ENCODE assay signal across 12 cellular contexts in the genomic region with DNA sequence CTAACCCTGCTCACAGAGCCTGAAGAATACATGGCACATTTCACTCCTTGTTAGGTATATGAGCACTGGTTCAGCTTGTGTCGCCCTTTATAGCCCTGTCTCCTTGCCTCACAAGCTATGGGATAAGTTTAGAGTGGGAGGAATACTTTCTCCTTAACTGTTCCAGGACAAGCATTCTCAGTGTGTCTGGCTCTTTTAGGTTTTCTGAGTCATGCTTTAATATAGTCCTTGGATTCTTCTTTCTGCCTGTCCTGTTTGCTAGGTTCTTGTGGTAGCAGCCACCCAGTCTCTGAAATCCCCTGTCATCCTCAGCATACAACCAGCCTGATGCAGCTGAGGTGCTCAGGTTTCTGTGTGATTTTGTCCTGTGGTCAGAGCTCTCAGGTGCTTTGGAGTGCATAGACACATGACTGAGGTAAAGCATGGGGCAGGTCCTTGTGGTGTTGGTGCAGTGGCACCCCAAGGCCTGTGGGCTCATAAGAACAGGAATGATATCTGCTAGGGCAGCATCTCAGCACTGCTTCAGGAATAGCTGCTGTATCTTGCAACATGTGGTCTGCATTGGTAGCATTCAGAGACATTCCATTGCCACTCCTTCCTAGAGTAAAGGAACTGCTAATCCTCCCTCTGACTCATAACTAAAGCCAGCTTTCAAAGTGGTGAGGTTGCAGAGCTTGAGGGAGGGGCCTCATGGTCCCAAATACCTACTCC. TPM values are rescaled to one million over a fixed set of nuclear protein-coding genes. Genes with fewer than 3 reads are reported as not detected.
DNase-seq lines count a peak whose midpoint lies in the region; FAIRE-seq and TF ChIP-seq lines count a peak whose summit lies in the region.
"Had no signal": no experiment of that assay in that cellular context is flagged by ENCODE, and none has a peak within 500 bp of the region (broad histone marks: within the 10 kb centered on the region; RNA-seq: fewer than 3 reads in every experiment).

No MANE protein-coding gene starts in this region.

- H3K4me1 ChIP-seq in mesendoderm (ENCODE audit: control insufficient read depth, low read depth, low read length), result no peaks in the 10 kb centered on the region

- no peak overlapping the region for H3K4me2 ChIP-seq in mesendoderm (ENCODE audit: low read length)

- no peak overlapping the region for H2AK5ac ChIP-seq in mesendoderm (ENCODE audit: low read length)

- H3K27me3 ChIP-seq in bronchial epithelial cell (ENCODE audit: control insufficient read depth, insufficient read depth, low read length), result no peaks in the 10 kb centered on the region
- no peaks in the 10 kb centered on the region for H3K27me3 ChIP-seq in mesendoderm (ENCODE audit: insufficient read depth, low read length, poor library complexity)

- no peak overlapping the region for H4K5ac ChIP-seq in mesendoderm (ENCODE audit: low read length)

- H3K9ac ChIP-seq in mesendoderm (ENCODE audit: low read length), result no peak overlapping the region

- TF ChIP-seq CTCF in AG10803 (conservative IDR thresholded peaks at IDR 0.05; ENCODE audit: low read length) (0 out of 2 replicates have a peak, but pooled peaks have one; percentile 10), bronchial epithelial cell (IDR thresholded peaks at IDR 0.05; ENCODE audit: insufficient read depth, low read length, severe bottlenecking) (no peak)

- peak overlapping the region; percentile 4 for H3K27ac ChIP-seq in mesendoderm (ENCODE audit: low read depth, low read length)

- H3K79me1 ChIP-seq in mesendoderm (ENCODE audit: low read length), result no peaks in the 10 kb centered on the region

- no peak overlapping the region for H3K23ac ChIP-seq in mesendoderm (ENCODE audit: low read length)

- FAIRE-seq in HTR-8/SVneo (lab: Jason Lieb, UNC), result peak; percentile 13
- peak; percentile 100 for FAIRE-seq in bronchial epithelial cell (lab: Jason Lieb, UNC)

- no peak overlapping the region for H4K8ac ChIP-seq in mesendoderm (ENCODE audit: low read depth, low read length)

- DNase-seq in AG10803 (ENCODE audit: low read depth) (peak; percentile 89), HTR-8/SVneo (ENCODE audit: insufficient read length, low spot score) (peak; percentile 42), bronchial epithelial cell (ENCODE audit: low read depth) (peak; percentile 99), mesendoderm (peak; percentile 97), amygdala (lab: John Stamatoyannopoulos, UW) (no peak), mucosa of gallbladder (ENCODE audit: low spot score) (no peak), DMS 273 treated with DMSO at 0.1 percent for 48 hours (lab: John Stamatoyannopoulos, UW) (no peak)
- no peak for DNase-seq in stimulated activated CD4-positive, alpha-beta T cell treated with anti-CD3 and anti-CD28 coated beads, Interleukin-2, amount 100 ng/mL, for 24 hours
- DNase-seq: dermis blood vessel endothelial cell, SHP77 treated with DMSO at 0.1 percent for 48 hours had no signal

- WGBS in mesendoderm (ENCODE audit: extremely low coverage, insufficient coverage, low lambda C conversion rate), result no CpG with 5 or more reads among the region's 1 CpG

- no peaks in the 10 kb centered on the region for H3K79me2 ChIP-seq in mesendoderm (ENCODE audit: control insufficient read depth, insufficient read depth, low read length)

- H3K36me3 ChIP-seq in bronchial epithelial cell (ENCODE audit: control insufficient read depth, insufficient read depth, low read length) (no peaks in the 10 kb centered on the region), mesendoderm (ENCODE audit: control insufficient read depth, insufficient read depth, low read length) (no peaks in the 10 kb centered on the region)

- no peak overlapping the region for H2BK15ac ChIP-seq in mesendoderm (replicated peaks; ENCODE audit: low read depth)

- no peak overlapping the region for H3K56ac ChIP-seq in mesendoderm (ENCODE audit: low read length)

- peak overlapping the region; percentile 56 for H3K18ac ChIP-seq in mesendoderm (ENCODE audit: low read length)

- H3K4me3 ChIP-seq in AG10803 (ENCODE audit: low read length), result no peak overlapping the region
- no peak overlapping the region for H3K4me3 ChIP-seq in bronchial epithelial cell (ENCODE audit: low read depth, low read length)
- H3K4me3 ChIP-seq in mesendoderm (ENCODE audit: low read length), result no peak overlapping the region
- H3K4me3 ChIP-seq: lung had no signal

- H3K4ac ChIP-seq in mesendoderm (ENCODE audit: low read depth, low read length), result no peak overlapping the region

- H2BK120ac ChIP-seq in mesendoderm (ENCODE audit: low read depth, low read length), result no peak overlapping the region

- no peak overlapping the region for H2BK5ac ChIP-seq in mesendoderm (ENCODE audit: low read length)

RNA-seq across cellular contexts. Expression of a gene that starts 14.2 kb away (rescaled TPM):
- not detected in 2 replicates for total RNA-seq in bronchial epithelial cell
- polyA plus RNA-seq in mesendoderm (2013, experiment 1 of 2), result not detected
- polyA plus RNA-seq in mesendoderm (2013, experiment 2 of 2), result 0.01 TPM
- 3.9 TPM for total RNA-seq in mucosa of gallbladder
- total RNA-seq: dermis blood vessel endothelial cell, G401 had no signal

RNA-seq across cellular contexts. Expression of a gene that starts 58.2 kb away (rescaled TPM):
- total RNA-seq in bronchial epithelial cell (0.13 and 0.26 TPM in 2 replicates), mucosa of gallbladder (not detected)
- polyA plus RNA-seq in mesendoderm (2013, experiment 1 of 2), result 1.9 TPM
- 1.9 TPM for polyA plus RNA-seq in mesendoderm (2013, experiment 2 of 2)
- total RNA-seq: dermis blood vessel endothelial cell, G401 had no signal

Comparison
In these comparisons a context has a peak if more than half of its experiments do, and no peak if none do; other contexts are left out.
1. DNase-seq: peak in AG10803 (single experiment), HTR-8/SVneo (single experiment), bronchial epithelial cell (single experiment) and mesendoderm (single experiment); none in amygdala (0 of 56), mucosa of gallbladder (single experiment), stimulated activated CD4-positive, alpha-beta T cell treated with anti-CD3 and anti-CD28 coated beads, Interleukin-2, amount 100 ng/mL, for 24 hours (0 of 2) and DMS 273 treated with DMSO at 0.1 percent for 48 hours (single experiment).